Comparison of ENCODE assay signal across 8 cellular contexts in the genomic region with DNA sequence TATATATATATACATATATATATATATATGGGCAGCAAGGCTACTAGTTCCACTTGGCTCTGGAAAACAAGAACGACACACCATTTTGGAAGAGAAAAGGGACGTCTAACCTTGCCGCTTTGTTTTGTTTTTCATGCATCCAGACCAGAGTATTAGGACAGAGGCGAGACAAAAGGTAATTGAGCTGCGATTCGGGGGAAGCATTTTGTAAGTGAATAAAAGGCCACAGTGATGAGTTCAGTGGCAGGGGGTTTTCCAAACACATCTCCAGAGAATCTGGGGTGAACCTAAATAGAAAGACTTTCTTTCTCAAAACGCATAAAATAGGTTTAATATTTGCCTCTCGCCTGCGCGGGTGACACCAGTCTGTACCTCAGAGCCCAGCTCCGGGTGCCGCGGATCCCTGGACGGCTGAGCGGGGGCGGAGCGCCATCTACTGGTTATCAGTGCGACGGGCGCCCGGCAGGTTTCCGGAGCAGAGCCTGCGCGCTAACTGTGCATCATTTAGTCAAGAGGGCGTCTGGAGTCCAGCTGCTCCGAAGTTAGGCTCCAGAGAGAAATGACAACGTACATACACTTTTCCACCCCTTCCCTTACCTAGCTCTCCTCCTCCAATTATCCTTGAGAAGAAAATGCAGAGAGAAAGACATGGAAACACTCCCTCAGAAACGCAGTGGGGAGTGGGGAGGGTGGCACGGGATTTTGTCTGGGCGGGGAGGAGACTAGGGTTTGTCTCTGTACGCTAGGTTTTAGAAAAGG.
A peak's percentile ranks its signal among the peaks of the same experiment; 100 is the strongest.
DNase-seq lines count a peak whose midpoint lies in the region; ATAC-seq and TF ChIP-seq lines count a peak whose summit lies in the region.

No MANE protein-coding gene starts in this region.

- DNase-seq in CD4-positive, alpha-beta T cell: peak; percentile 70 to 90 (median 81)
- peak; percentile 88 for DNase-seq in NCI-H82 (lab: John Stamatoyannopoulos, UW)
- peak; percentile 96 for DNase-seq in activated CD8-positive, alpha-beta memory T cell treated with anti-CD3 and anti-CD28 coated beads for 24 hours
- peak; percentile 81 to 86 (median 82) for DNase-seq in effector memory CD8-positive, alpha-beta T cell
- DNase-seq in mesenchymal stem cell: peak; percentile 54
- DNase-seq in stimulated activated CD8-positive, alpha-beta memory T cell treated with anti-CD3 and anti-CD28 coated beads, Interleukin-15, amount 100 ng/mL, for 4 hours (ENCODE audit: low read depth in 2 of 2): peak; percentile 58 to 64

- H2BK12ac ChIP-seq in mesenchymal stem cell (ENCODE audit: low read length in 2 of 2): peak overlapping the region in 1 of 2 experiments; percentile 5

- no peak overlapping the region for H2BK5ac ChIP-seq in mesenchymal stem cell (ENCODE audit: low read depth, low read length, poor library complexity, severe bottlenecking)

- H2BK120ac ChIP-seq in mesenchymal stem cell (ENCODE audit: low read depth, low read length): no peak overlapping the region

- H3K4me1 Mint-ChIP-seq in CD4-positive, alpha-beta T cell (ENCODE audit: low read depth): peaks cover 8% of the 10 kb centered on the region
- H3K4me1 Mint-ChIP-seq in effector memory CD8-positive, alpha-beta T cell (ENCODE audit: low read depth in 2 of 2): peaks cover 6 to 7% of the 10 kb centered on the region in 2 donors

- no peaks in the 10 kb centered on the region for H3K9me3 ChIP-seq in CD4-positive, alpha-beta T cell (ENCODE audit: control insufficient read depth, low read length)
- no peaks in the 10 kb centered on the region for H3K9me3 ChIP-seq in mesenchymal stem cell (ENCODE audit: control insufficient read depth, low read length)

- H3K23ac ChIP-seq in mesenchymal stem cell (ENCODE audit: low read length in 2 of 2): no peak overlapping the region

- no peaks in the 10 kb centered on the region for H3K36me3 Mint-ChIP-seq in CD4-positive, alpha-beta T cell (ENCODE audit: low read depth)
- no peaks in the 10 kb centered on the region for H3K36me3 Mint-ChIP-seq in effector memory CD8-positive, alpha-beta T cell (ENCODE audit: insufficient read depth)

- no peaks in the 10 kb centered on the region for H3K9me3 Mint-ChIP-seq in CD4-positive, alpha-beta T cell
- no peaks in the 10 kb centered on the region for H3K9me3 Mint-ChIP-seq in effector memory CD8-positive, alpha-beta T cell

- H3K27ac Mint-ChIP-seq in CD4-positive, alpha-beta T cell: no peak overlapping the region
- no peak overlapping the region for H3K27ac Mint-ChIP-seq in effector memory CD8-positive, alpha-beta T cell

- peak; percentile 95 for TF ChIP-seq CTCF in CD4-positive, alpha-beta T cell (IDR thresholded peaks at IDR 0.05)

- H3K14ac ChIP-seq in mesenchymal stem cell (ENCODE audit: low read length in 2 of 2): no peak overlapping the region

- ATAC-seq in CD4-positive, alpha-beta T cell (ENCODE audit: poor library complexity): peak; percentile 99
- ATAC-seq in GM19372 (IDR thresholded peaks at IDR 0.05; ENCODE audit: low read depth, unreplicated experiment) (peak; percentile 98), HG03457 (IDR thresholded peaks at IDR 0.05; ENCODE audit: unreplicated experiment) (peak; percentile 98)
- ATAC-seq in effector memory CD8-positive, alpha-beta T cell (replicated peaks): peak; percentile 98

- peak overlapping the region; percentile 88 for H3K9ac ChIP-seq in mesenchymal stem cell (ENCODE audit: low read length)

- peaks cover 2% of the 10 kb centered on the region for H3K4me1 ChIP-seq in mesenchymal stem cell (ENCODE audit: control insufficient read depth, insufficient read depth, low read depth, low read length)

- WGBS in mesenchymal stem cell: 22% methylated on average over 25 of the region's 31 CpGs

- peaks cover 22% of the 10 kb centered on the region for H3K27me3 ChIP-seq in CD4-positive, alpha-beta T cell (ENCODE audit: control insufficient read depth, insufficient read depth, low read length)
- H3K27me3 ChIP-seq in mesenchymal stem cell (ENCODE audit: control insufficient read depth in 1 of 2, insufficient read depth in 1 of 2, low read length in 2 of 2): no peaks in the 10 kb centered on the region

- H4K8ac ChIP-seq in mesenchymal stem cell (ENCODE audit: low read length): peak overlapping the region; percentile 71

- intact Hi-C loops in CD4-positive, alpha-beta T cell (cut with DNase I, micrococcal nuclease): loop anchor here (1.0 to 5.0 kb wide), 6 partner anchors 1382 to 1991 kb away; no protein-coding TSS in a partner anchor

- no peak overlapping the region for H3K27ac ChIP-seq in CD4-positive, alpha-beta T cell (ENCODE audit: low read depth, low read length)
- no peak overlapping the region for H3K27ac ChIP-seq in mesenchymal stem cell (ENCODE audit: low read length, poor library complexity, severe bottlenecking)

- H3K27me3 Mint-ChIP-seq in CD4-positive, alpha-beta T cell: peaks cover 52% of the 10 kb centered on the region
- H3K27me3 Mint-ChIP-seq in effector memory CD8-positive, alpha-beta T cell: peaks cover 38 to 53% of the 10 kb centered on the region in 2 donors

- H2AK5ac ChIP-seq in mesenchymal stem cell (ENCODE audit: low read length, severe bottlenecking): peak overlapping the region; percentile 5

- no peak overlapping the region for H3K18ac ChIP-seq in mesenchymal stem cell (ENCODE audit: low read depth in 1 of 2, low read length in 2 of 2)

- H2BK15ac ChIP-seq in mesenchymal stem cell (ENCODE audit: low read depth, poor library complexity, severe bottlenecking): no peak overlapping the region

- no peak overlapping the region for H3K4ac ChIP-seq in mesenchymal stem cell (ENCODE audit: low read depth in 1 of 2, low read length in 2 of 2)

- peak overlapping the region; percentile 30 for H2AFZ ChIP-seq in mesenchymal stem cell (ENCODE audit: low read depth, low read length)

- H3K4me3 ChIP-seq in mesenchymal stem cell (ENCODE audit: insufficient read depth in 1 of 2, low read depth in 1 of 2, low read length in 2 of 2): peak overlapping the region in 1 of 2 experiments; percentile 72

- H3K36me3 ChIP-seq in mesenchymal stem cell (ENCODE audit: control insufficient read depth in 1 of 2, insufficient read depth in 2 of 2, low read depth in 1 of 2, low read length in 2 of 2): no peaks in the 10 kb centered on the region

- H4K91ac ChIP-seq in mesenchymal stem cell (ENCODE audit: low read length): no peak overlapping the region

- peak overlapping the region; percentile 52 for H3K4me2 ChIP-seq in mesenchymal stem cell (ENCODE audit: low read length, poor library complexity, severe bottlenecking)

- H3K4me3 Mint-ChIP-seq in CD4-positive, alpha-beta T cell: peak overlapping the region; percentile 52
- peak overlapping the region; percentile 15 to 38 for H3K4me3 Mint-ChIP-seq in effector memory CD8-positive, alpha-beta T cell

- CTCF ChIA-PET in CD4-positive, alpha-beta T cell (lab: Charles Lee): interaction anchor here (0.6 to 1.4 kb wide), 11 partner anchors 8 to 1642 kb away, joined by 3 to 8 read pairs (median 3); no protein-coding TSS in a partner anchor

- POLR2A ChIA-PET in CD4-positive, alpha-beta T cell (lab: Charles Lee): interaction anchor here (0.7 kb wide), 1 partner anchor 108 kb away, joined by 3 read pairs; no protein-coding TSS in a partner anchor

- H3K79me1 ChIP-seq in mesenchymal stem cell (replicated peaks; ENCODE audit: low read length, poor library complexity, severe bottlenecking): no peaks in the 10 kb centered on the region
